Comparison of ENCODE assay signal across 9 cellular contexts in the genomic region with DNA sequence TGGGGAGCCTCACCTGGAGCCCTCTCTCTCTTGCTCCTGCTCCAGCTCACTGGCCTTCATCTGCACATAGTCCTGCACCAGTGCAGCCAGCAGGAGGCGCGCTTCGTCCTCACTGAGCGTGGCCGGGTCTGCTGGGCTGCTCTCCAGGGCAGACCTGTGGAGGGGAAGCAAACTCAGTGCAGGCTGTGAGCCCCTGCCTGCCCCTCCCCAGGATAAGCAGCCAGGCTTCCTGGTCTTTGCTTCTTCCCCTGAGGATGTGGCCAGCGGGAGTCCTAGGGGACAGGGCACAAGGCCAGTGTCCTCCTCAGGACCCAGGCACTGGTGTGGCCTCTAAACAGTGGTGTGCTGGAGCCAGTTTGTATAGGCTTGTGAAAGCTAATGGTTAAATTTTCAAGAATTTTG. TPM values are rescaled to one million over a fixed set of nuclear protein-coding genes. Genes with fewer than 3 reads are reported as not detected.
DNase-seq lines count a peak whose midpoint lies in the region; ATAC-seq and TF ChIP-seq lines count a peak whose summit lies in the region.
"Had no signal": no experiment of that assay in that cellular context is flagged by ENCODE, and none has a peak within 500 bp of the region (broad histone marks: within the 10 kb centered on the region; RNA-seq: fewer than 3 reads in every experiment).

No MANE protein-coding gene starts in this region.

- TF ChIP-seq POLR2A in transverse colon (IDR thresholded peaks at IDR 0.05), result no peak

- no peaks in the 10 kb centered on the region for H4K20me1 ChIP-seq in OCI-LY1 (ENCODE audit: insufficient read depth, low read length)

- no peak overlapping the region for H3K4me2 ChIP-seq in OCI-LY1 (ENCODE audit: low read length)

- no peak for TF ChIP-seq EP300 in transverse colon (IDR thresholded peaks at IDR 0.05; ENCODE audit: low read depth)

- ATAC-seq in HG02759 (IDR thresholded peaks at IDR 0.05; ENCODE audit: unreplicated experiment), result peak; percentile 61
- ATAC-seq in omental fat pad (ENCODE audit: low FRiP score), result no peak

- no peaks in the 10 kb centered on the region for H3K36me3 ChIP-seq in OCI-LY1 (ENCODE audit: insufficient read depth, low read length)
- no peaks in the 10 kb centered on the region for H3K36me3 ChIP-seq in liver (ENCODE audit: control insufficient read depth in 4 of 4, insufficient read depth in 3 of 4, low read depth in 1 of 4, low read length in 3 of 4)
- H3K36me3 ChIP-seq in transverse colon, result no peaks in the 10 kb centered on the region

- no peak overlapping the region for H3K27ac ChIP-seq in OCI-LY1 (ENCODE audit: low read depth, low read length, poor library complexity, severe bottlenecking)
- no peak overlapping the region for H3K27ac ChIP-seq in liver (ENCODE audit: low read depth in 1 of 2, low read length in 2 of 2)
- H3K27ac ChIP-seq in transverse colon, result no peak overlapping the region
- H3K27ac ChIP-seq: skin epidermis had no signal

- in situ Hi-C loops in transverse colon (cut with MboI; ENCODE audit: low pct_ligation_motif_present in 1 of 4, low pct_unique_long_range_greater_than_20kb in 1 of 4, low sequenced_read_pairs in 3 of 4), result no loop called here

- H3K9ac ChIP-seq in OCI-LY1 (ENCODE audit: low read length) (no peak overlapping the region), liver (ENCODE audit: low read depth in 1 of 2, low read length in 2 of 2) (no peak overlapping the region)

- H3K4me3 ChIP-seq in OCI-LY1 (ENCODE audit: low read depth, low read length, poor library complexity, severe bottlenecking) (no peak overlapping the region), liver (ENCODE audit: low read depth in 1 of 3, low read length in 3 of 3) (no peak overlapping the region), transverse colon (no peak overlapping the region)
- H3K4me3 ChIP-seq: skin epidermis had no signal

- H3K27me3 ChIP-seq in OCI-LY1 (ENCODE audit: insufficient read depth, low read length) (no peaks in the 10 kb centered on the region), liver (ENCODE audit: control insufficient read depth in 4 of 4, insufficient read depth in 4 of 4, low read length in 3 of 4) (peaks cover 8 to 14% (median 11%) of the 10 kb centered on the region in 4 donors), transverse colon (peaks cover 55% of the 10 kb centered on the region)

- no peak overlapping the region for H2AFZ ChIP-seq in OCI-LY1 (ENCODE audit: low read length)

- no peaks in the 10 kb centered on the region for H3K9me3 ChIP-seq in OCI-LY1 (ENCODE audit: low read length)
- no peaks in the 10 kb centered on the region for H3K9me3 ChIP-seq in liver (ENCODE audit: control insufficient read depth in 4 of 4, low read length in 3 of 4)
- H3K9me3 ChIP-seq in transverse colon, result no peaks in the 10 kb centered on the region

- no peaks in the 10 kb centered on the region for H3K79me2 ChIP-seq in OCI-LY1 (ENCODE audit: insufficient read depth, low read length)

- DNase-seq in activated naive CD4-positive, alpha-beta T cell treated with Interleukin-2 at 50 U/mL for 16 hours, result peak; percentile 50
- DNase-seq in transverse colon (peak; percentile 29), NCI-H524 (lab: John Stamatoyannopoulos, UW) (no peak), omental fat pad (ENCODE audit: low spot score) (no peak)

- H3F3A ChIP-seq in OCI-LY1 (ENCODE audit: insufficient read depth, low read length), result no peaks in the 10 kb centered on the region

- H3K4me1 ChIP-seq in OCI-LY1 (ENCODE audit: insufficient read depth, low read length, severe bottlenecking) (no peaks in the 10 kb centered on the region), liver (ENCODE audit: control insufficient read depth in 4 of 4, insufficient read depth in 4 of 4, low read length in 3 of 4) (peaks cover 5 to 31% (median 23%) of the 10 kb centered on the region in 4 donors), transverse colon (peaks cover 3 to 39% (median 23%) of the 10 kb centered on the region in 4 donors)

- TF ChIP-seq CTCF in GM12874 (IDR thresholded peaks at IDR 0.05; ENCODE audit: insufficient read depth, low read depth, low read length) (peak; percentile 76), OCI-LY1 (IDR thresholded peaks at IDR 0.05; ENCODE audit: low read length) (peak; percentile 80), liver (IDR thresholded peaks at IDR 0.05; ENCODE audit: low read depth, low read length, missing input control) (peak; percentile 46), transverse colon (IDR thresholded peaks at IDR 0.05) (peak in 4 of 5 experiments; percentile 17 to 31 (median 26)), omental fat pad (IDR thresholded peaks at IDR 0.05) (no peak)

- no peaks in the 10 kb centered on the region for H3K9me2 ChIP-seq in OCI-LY1 (ENCODE audit: low read depth, low read length)

- WGBS in liver, result 16% methylated on average over 6 of the region's 6 CpGs
- WGBS in transverse colon (ENCODE audit: low coverage in 1 of 2), 2 donors, result 0 to 30% methylated on average over 3 to 6 of the region's 6 CpGs

- intact Hi-C loops in transverse colon (cut with DNase I; ENCODE audit: low total_unique reads), result no loop called here

- TF ChIP-seq RAD21 in liver (IDR thresholded peaks at IDR 0.05), result peak; percentile 47 to 71

TF ChIP-seq in liver, 16 proteins besides CTCF, POLR2A, EP300 and RAD21:
- TF ChIP-seq EGR1 (IDR thresholded peaks at IDR 0.05; ENCODE audit: low read depth in 2 of 2), result no peak
- no peak for TF ChIP-seq JUND (IDR thresholded peaks at IDR 0.05)
- TF ChIP-seq, protein P1, sequence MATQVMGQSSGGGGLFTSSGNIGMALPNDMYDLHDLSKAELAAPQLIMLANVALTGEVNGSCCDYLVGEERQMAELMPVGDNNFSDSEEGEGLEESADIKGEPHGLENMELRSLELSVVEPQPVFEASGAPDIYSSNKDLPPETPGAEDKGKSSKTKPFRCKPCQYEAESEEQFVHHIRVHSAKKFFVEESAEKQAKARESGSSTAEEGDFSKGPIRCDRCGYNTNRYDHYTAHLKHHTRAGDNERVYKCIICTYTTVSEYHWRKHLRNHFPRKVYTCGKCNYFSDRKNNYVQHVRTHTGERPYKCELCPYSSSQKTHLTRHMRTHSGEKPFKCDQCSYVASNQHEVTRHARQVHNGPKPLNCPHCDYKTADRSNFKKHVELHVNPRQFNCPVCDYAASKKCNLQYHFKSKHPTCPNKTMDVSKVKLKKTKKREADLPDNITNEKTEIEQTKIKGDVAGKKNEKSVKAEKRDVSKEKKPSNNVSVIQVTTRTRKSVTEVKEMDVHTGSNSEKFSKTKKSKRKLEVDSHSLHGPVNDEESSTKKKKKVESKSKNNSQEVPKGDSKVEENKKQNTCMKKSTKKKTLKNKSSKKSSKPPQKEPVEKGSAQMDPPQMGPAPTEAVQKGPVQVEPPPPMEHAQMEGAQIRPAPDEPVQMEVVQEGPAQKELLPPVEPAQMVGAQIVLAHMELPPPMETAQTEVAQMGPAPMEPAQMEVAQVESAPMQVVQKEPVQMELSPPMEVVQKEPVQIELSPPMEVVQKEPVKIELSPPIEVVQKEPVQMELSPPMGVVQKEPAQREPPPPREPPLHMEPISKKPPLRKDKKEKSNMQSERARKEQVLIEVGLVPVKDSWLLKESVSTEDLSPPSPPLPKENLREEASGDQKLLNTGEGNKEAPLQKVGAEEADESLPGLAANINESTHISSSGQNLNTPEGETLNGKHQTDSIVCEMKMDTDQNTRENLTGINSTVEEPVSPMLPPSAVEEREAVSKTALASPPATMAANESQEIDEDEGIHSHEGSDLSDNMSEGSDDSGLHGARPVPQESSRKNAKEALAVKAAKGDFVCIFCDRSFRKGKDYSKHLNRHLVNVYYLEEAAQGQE (IDR thresholded peaks at IDR 0.05), result no peak
- TF ChIP-seq TAF1 (conservative IDR thresholded peaks at IDR 0.05), result no peak
- no peak for TF ChIP-seq GABPA (IDR thresholded peaks at IDR 0.05 in 1 of 2, conservative IDR thresholded peaks at IDR 0.05 in 1 of 2)
- TF ChIP-seq HNF4G (IDR thresholded peaks at IDR 0.05), result no peak
- TF ChIP-seq NR2F2 (IDR thresholded peaks at IDR 0.05), result no peak
- TF ChIP-seq FOXA1 (IDR thresholded peaks at IDR 0.05), result no peak
- TF ChIP-seq, protein P2, sequence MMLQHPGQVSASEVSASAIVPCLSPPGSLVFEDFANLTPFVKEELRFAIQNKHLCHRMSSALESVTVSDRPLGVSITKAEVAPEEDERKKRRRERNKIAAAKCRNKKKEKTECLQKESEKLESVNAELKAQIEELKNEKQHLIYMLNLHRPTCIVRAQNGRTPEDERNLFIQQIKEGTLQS (IDR thresholded peaks at IDR 0.05), result no peak
- no peak for TF ChIP-seq FOXA2 (IDR thresholded peaks at IDR 0.05)
- TF ChIP-seq YY1 (IDR thresholded peaks at IDR 0.05), result no peak
- no peak for TF ChIP-seq SP1 (IDR thresholded peaks at IDR 0.05)
TF ChIP-seq in liver: peak in this region for 0.

RNA-seq across cellular contexts. Expression of a gene that starts 2.2 kb away (rescaled TPM):
- total RNA-seq in liver (10 to 100 TPM in 1 of 2 donors, under 1 TPM in 1; 0.33 to 14.3 TPM), transverse colon (not detected), omental fat pad (1 to 10 TPM in 1 of 4 donors, under 1 TPM in 1, not detected in 2; 0.74 to 1.1 TPM)
- polyA plus RNA-seq in liver, result 10 to 100 TPM in 1 of 2 donors, under 1 TPM in 1; 0.96 to 34.7 TPM

Comparison
In these comparisons a context has a peak if more than half of its experiments do, and no peak if none do; other contexts are left out.
1. CTCF ChIP-seq: peak in GM12874 (single experiment), OCI-LY1 (single experiment), liver (single experiment) and transverse colon (4 of 5); none in omental fat pad (0 of 3).
2. DNase-seq: peak in activated naive CD4-positive, alpha-beta T cell treated with Interleukin-2 at 50 U/mL for 16 hours (single experiment) and transverse colon (single experiment); none in NCI-H524 (0 of 2) and omental fat pad (single experiment).